In genomic region chr1:111290640-111291039, GRCh38 we compare ENCODE assay signal across 15 cellular contexts. TPM values are rescaled to one million over a fixed set of nuclear protein-coding genes. Genes with fewer than 3 reads are reported as not detected.
DNase-seq lines count a peak whose midpoint lies in the region; ATAC-seq and TF ChIP-seq lines count a peak whose summit lies in the region.
"Had no signal": no experiment of that assay in that cellular context is flagged by ENCODE, and none has a peak within 500 bp of the region (broad histone marks: within the 10 kb centered on the region; RNA-seq: fewer than 3 reads in every experiment).

Gene CHIA (plus strand): TSS chr1:111290851. CDS start chr1:111310468, 19,617 bp downstream.

- no peak within 1 kb of the TSS for H2AFZ ChIP-seq in PC-3 (ENCODE audit: low read length)

- no peaks in the 10 kb centered on the region for H4K20me1 ChIP-seq in PC-3 (ENCODE audit: low read length)

- TF ChIP-seq POLR2A in right lobe of liver (IDR thresholded peaks at IDR 0.05): no peak

- no peaks in the 10 kb centered on the region for H3K9me2 ChIP-seq in PC-3 (replicated peaks; ENCODE audit: low read length)

- no peaks in the 10 kb centered on the region for H3F3A ChIP-seq in PC-3 (ENCODE audit: low read length, unreplicated experiment)

- H3K36me3 ChIP-seq in PC-3 (ENCODE audit: low read depth, low read length) (no peaks in the 10 kb centered on the region), right lobe of liver (no peaks in the 10 kb centered on the region)
- H3K36me3 ChIP-seq: HAP-1, spleen had no signal

- CTCF ChIA-PET in PC-3 (lab: Charles Lee): no interaction called here

- no peaks in the 10 kb centered on the region for H3K27me3 ChIP-seq in PC-3 (ENCODE audit: low read length)
- no peaks in the 10 kb centered on the region for H3K27me3 ChIP-seq in right lobe of liver

- H3K4me1 ChIP-seq in PC-3 (ENCODE audit: insufficient read depth, low read length): no peaks in the 10 kb centered on the region
- H3K4me1 ChIP-seq in right lobe of liver: no peaks in the 10 kb centered on the region
- H3K4me1 ChIP-seq: spleen had no signal

- ATAC-seq in PC-3 (0 out of 2 replicates have a peak, but pooled peaks have one; percentile 27), right lobe of liver (peak; percentile 37 to 77 (median 64)), HG03039 (IDR thresholded peaks at IDR 0.05; ENCODE audit: unreplicated experiment) (no peak)

- 17% methylated on average over 6 of the region's 6 CpGs for WGBS in right lobe of liver (ENCODE audit: insufficient coverage, low coverage, low lambda C conversion rate, missing lambda C conversion rate)

- H3K4me3 ChIP-seq in PC-3 (ENCODE audit: low read length): no peak within 1 kb of the TSS
- no peak within 1 kb of the TSS for H3K4me3 ChIP-seq in right lobe of liver
- H3K4me3 ChIP-seq: HAP-1, spleen had no signal

- H3K79me2 ChIP-seq in PC-3 (ENCODE audit: low read length): no peaks in the 10 kb centered on the region

- H3K9me3 ChIP-seq in PC-3 (ENCODE audit: low read length) (no peaks in the 10 kb centered on the region), right lobe of liver (no peaks in the 10 kb centered on the region)
- H3K9me3 ChIP-seq: HAP-1, spleen had no signal

- no peak within 1 kb of the TSS for H3K9ac ChIP-seq in PC-3 (ENCODE audit: low read length)

- H3K27ac ChIP-seq in PC-3 (ENCODE audit: low read length) (no peak within 1 kb of the TSS), right lobe of liver (no peak within 1 kb of the TSS), substantia nigra (ENCODE audit: low read depth, low read length, poor library complexity, severe bottlenecking) (no peak within 1 kb of the TSS)
- H3K27ac ChIP-seq: spleen had no signal

- in situ Hi-C loops in G401 (cut with HindIII; ENCODE audit: low sequenced_read_pairs): no loop called here

- BruUV-seq in PC-3 (replicated peaks; lab: Mats Ljungman, UMichigan): no TSS peak

- intact Hi-C loops in PC-3 (cut with micrococcal nuclease) (no loop called here), right lobe of liver (cut with DNase I) (no loop called here)

- no peak for TF ChIP-seq CTCF in PC-3 (conservative IDR thresholded peaks at IDR 0.05; ENCODE audit: low read depth, low read length)
- TF ChIP-seq CTCF in right lobe of liver (IDR thresholded peaks at IDR 0.05): no peak

- no peak within 1 kb of the TSS for H3K4me2 ChIP-seq in PC-3 (ENCODE audit: low read length)

- DNase-seq in G401 (ENCODE audit: low spot score) (peak; percentile 40), NCI-H2029 (lab: John Stamatoyannopoulos, UW) (peak; percentile 92), PC-3 (peak; percentile 65), right lobe of liver (peak in 1 of 3 donors; percentile 56), GOT3 (lab: John Stamatoyannopoulos, UW) (no peak), substantia nigra (lab: John Stamatoyannopoulos, UW) (no peak)
- DNase-seq: activated CD4-positive, alpha-beta T cell treated with anti-CD3 and anti-CD28 coated beads, Interleukin-2, amount 10 ng/mL, durations not matched to agents 7 days and 5 days; amniotic stem cell; CD4-positive, CD25-positive, alpha-beta regulatory T cell; spleen; T-helper 2 cell had no signal

- POLR2A ChIA-PET in PC-3 (lab: Charles Lee; ENCODE audit: unreplicated experiment): no interaction called here

RNA-seq across cellular contexts. Expression of gene CHIA, which starts in this region (rescaled TPM):
- not detected in 2 replicates for total RNA-seq in G401 (2014; rRNA removed; shearing (Covaris generic))
- total RNA-seq in PC-3 (2014; rRNA removed) (not detected in 2 replicates), right lobe of liver (not detected)
- total RNA-seq: activated CD4-positive, alpha-beta T cell treated with anti-CD3 and anti-CD28 coated beads, Interleukin-2, amount 10 ng/mL, durations not matched to agents 7 days and 5 days; CD4-positive, CD25-positive, alpha-beta regulatory T cell; HT-29; mesenteric fat pad; spleen had no signal

Comparison
In these comparisons a context has a peak if more than half of its experiments do, and no peak if none do; other contexts are left out.
1. Peak in DNase-seq in G401; RNA of the gene not detected or under 1 TPM.
2. Peak in DNase-seq and ATAC-seq in PC-3; RNA of the gene not detected or under 1 TPM.
3. Peak in ATAC-seq in right lobe of liver; RNA of the gene not detected or under 1 TPM.